In the genomic region with DNA sequence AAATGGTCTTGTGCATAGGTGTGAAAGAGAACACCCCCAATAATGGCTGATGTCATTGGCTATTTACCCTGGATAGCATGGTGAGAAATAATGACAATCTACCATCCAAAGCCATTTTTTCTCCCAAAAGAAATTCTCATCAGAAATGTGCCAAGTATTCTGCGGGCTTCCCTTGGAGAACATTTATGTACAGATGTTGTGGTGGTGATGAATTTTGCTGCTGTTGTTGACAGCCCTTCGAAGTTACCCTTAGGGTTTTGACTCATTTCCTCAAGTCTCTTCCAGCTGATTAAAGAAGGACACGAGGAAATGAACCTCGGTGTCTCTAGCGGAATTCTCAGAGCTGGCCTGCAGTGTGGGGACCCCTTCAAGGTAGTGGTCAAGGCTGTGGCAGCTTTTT, we compare ENCODE assay signal across 18 cellular contexts. TPM values are rescaled to one million over a fixed set of nuclear protein-coding genes. Genes with fewer than 3 reads are reported as not detected.
DNase-seq lines count a peak whose midpoint lies in the region; ATAC-seq and TF ChIP-seq lines count a peak whose summit lies in the region.
"Had no signal": no experiment of that assay in that cellular context is flagged by ENCODE, and none has a peak within 500 bp of the region (broad histone marks: within the 10 kb centered on the region; RNA-seq: fewer than 3 reads in every experiment).

No MANE protein-coding gene starts in this region.

- no peaks in the 10 kb centered on the region for H3F3A ChIP-seq in PC-3 (ENCODE audit: low read length, unreplicated experiment)

- peaks cover 19% of the 10 kb centered on the region for H3K27me3 Mint-ChIP-seq in endodermal cell (ENCODE audit: insufficient read depth)
- peaks cover 5% of the 10 kb centered on the region for H3K27me3 Mint-ChIP-seq in osteocyte (ENCODE audit: unreplicated experiment)

- no peaks in the 10 kb centered on the region for H3K9me3 ChIP-seq in PC-3 (ENCODE audit: low read length)
- no peaks in the 10 kb centered on the region for H3K9me3 ChIP-seq in endodermal cell (ENCODE audit: control insufficient read depth, low read length)
- H3K9me3 ChIP-seq in right atrium auricular region = no peaks in the 10 kb centered on the region
- H3K9me3 ChIP-seq: transverse colon had no signal

- peaks cover 65% of the 10 kb centered on the region for H3K4me1 Mint-ChIP-seq in endodermal cell
- H3K4me1 Mint-ChIP-seq in osteocyte (ENCODE audit: unreplicated experiment) = peaks cover 56% of the 10 kb centered on the region

- CTCF ChIA-PET in PC-3 (lab: Charles Lee) = no interaction called here

- no peak overlapping the region for H3K4me2 ChIP-seq in PC-3 (ENCODE audit: low read length)

- H3K4me3 ChIP-seq in PC-3 (ENCODE audit: low read length) (no peak overlapping the region), endodermal cell (ENCODE audit: low read length) (peak overlapping the region; percentile 90), right atrium auricular region (no peak overlapping the region)
- H3K4me3 ChIP-seq: transverse colon had no signal

- POLR2A ChIA-PET in PC-3 (lab: Charles Lee; ENCODE audit: unreplicated experiment) = no interaction called here

- peaks cover 62% of the 10 kb centered on the region for H3K27me3 ChIP-seq in PC-3 (ENCODE audit: low read length)
- H3K27me3 ChIP-seq in endodermal cell (ENCODE audit: control insufficient read depth, insufficient read depth, low read length, poor library complexity, severe bottlenecking) = peaks cover 10% of the 10 kb centered on the region
- peaks cover 0 to 6% of the 10 kb centered on the region in 2 donors for H3K27me3 ChIP-seq in right atrium auricular region

- H3K27ac Mint-ChIP-seq in endodermal cell = peak overlapping the region; percentile 0
- H3K27ac Mint-ChIP-seq in osteocyte (ENCODE audit: unreplicated experiment) = peak overlapping the region; percentile 72
- H3K27ac Mint-ChIP-seq: activated CD4-positive, alpha-beta memory T cell treated with anti-CD3 and anti-CD28 coated beads for 36 hours; activated T-helper 2 cell treated with anti-CD3 and anti-CD28 coated beads, Interferon-gamma antibody, Interleukin-2, Interleukin-4, amounts not matched to agents 10 μg/mL and 5 μg/mL and 100 μg/mL, durations not matched to agents 14 hours and 24 hours and 36 hours; natural killer cell had no signal

- H3K9me3 Mint-ChIP-seq in endodermal cell (no peaks in the 10 kb centered on the region), osteocyte (ENCODE audit: unreplicated experiment) (no peaks in the 10 kb centered on the region)
- H3K9me3 Mint-ChIP-seq: activated CD4-positive, alpha-beta memory T cell treated with anti-CD3 and anti-CD28 coated beads for 36 hours; activated T-helper 2 cell treated with anti-CD3 and anti-CD28 coated beads, Interferon-gamma antibody, Interleukin-2, Interleukin-4, amounts not matched to agents 10 μg/mL and 5 μg/mL and 100 μg/mL, durations not matched to agents 14 hours and 24 hours and 36 hours; natural killer cell had no signal

- BruUV-seq in PC-3 (replicated peaks; lab: Mats Ljungman, UMichigan) = no TSS peak

- H3K4me1 ChIP-seq in PC-3 (ENCODE audit: insufficient read depth, low read length) = peaks cover 11% of the 10 kb centered on the region
- peaks cover 13% of the 10 kb centered on the region for H3K4me1 ChIP-seq in endodermal cell (ENCODE audit: control insufficient read depth, insufficient read depth, low read length)
- peaks cover 0 to 31% of the 10 kb centered on the region in 2 donors for H3K4me1 ChIP-seq in right atrium auricular region

- 90 to 93% methylated on average over 4 to 5 of the region's 5 CpGs for WGBS in endodermal cell (ENCODE audit: insufficient coverage in 1 of 2, insufficient read length in 1 of 2), 2 experiments

- TF ChIP-seq CTCF in PC-3 (conservative IDR thresholded peaks at IDR 0.05; ENCODE audit: low read depth, low read length) (no peak), endodermal cell (conservative IDR thresholded peaks at IDR 0.05) (no peak), osteocyte (IDR thresholded peaks at IDR 0.05) (no peak), right atrium auricular region (IDR thresholded peaks at IDR 0.05) (no peak)

- intact Hi-C loops in PC-3 (cut with micrococcal nuclease) = no loop called here

- H4K20me1 ChIP-seq in PC-3 (ENCODE audit: low read length) = no peaks in the 10 kb centered on the region

- H3K9ac ChIP-seq in PC-3 (ENCODE audit: low read length) (no peak overlapping the region), endodermal cell (ENCODE audit: extremely low read depth, low read length, poor library complexity, severe bottlenecking) (no peak overlapping the region)

- H3K36me3 Mint-ChIP-seq in endodermal cell (ENCODE audit: low read depth) (peaks cover 15% of the 10 kb centered on the region), osteocyte (ENCODE audit: unreplicated experiment) (no peaks in the 10 kb centered on the region)
- H3K36me3 Mint-ChIP-seq: activated CD4-positive, alpha-beta memory T cell treated with anti-CD3 and anti-CD28 coated beads for 36 hours had no signal

- peak; percentile 57 for DNase-seq in GM03348 (ENCODE audit: low spot score)
- peak; percentile 66 for DNase-seq in PC-3
- DNase-seq in endodermal cell = no peak
- no peak for DNase-seq in osteocyte (ENCODE audit: extremely low spot score, unreplicated experiment)
- no peak for DNase-seq in CD1c-positive myeloid dendritic cell (ENCODE audit: extremely low spot score)
- DNase-seq in right atrium auricular region (ENCODE audit: low spot score) = no peak
- no peak for DNase-seq in SHP77 treated with DMSO at 0.1 percent for 48 hours (lab: John Stamatoyannopoulos, UW)
- DNase-seq: activated CD4-positive, alpha-beta memory T cell treated with anti-CD3 and anti-CD28 coated beads for 36 hours; DND-41; effector memory CD4-positive, alpha-beta T cell; natural killer cell; NCI-H187; stimulated activated CD4-positive, alpha-beta T cell treated with anti-CD3 and anti-CD28 coated beads, Interleukin-2, amount 100 ng/mL, for 24 hours; stimulated activated CD8-positive, alpha-beta memory T cell treated with anti-CD3 and anti-CD28 coated beads, Interleukin-4, amount 100 ng/mL, for 48 hours; transverse colon had no signal

- H3K9me2 ChIP-seq in PC-3 (replicated peaks; ENCODE audit: low read length) = no peaks in the 10 kb centered on the region

- H3K4me3 Mint-ChIP-seq in endodermal cell (peak overlapping the region; percentile 93), osteocyte (ENCODE audit: unreplicated experiment) (no peak overlapping the region)
- H3K4me3 Mint-ChIP-seq: activated CD4-positive, alpha-beta memory T cell treated with anti-CD3 and anti-CD28 coated beads for 36 hours had no signal

- no peaks in the 10 kb centered on the region for H3K79me2 ChIP-seq in PC-3 (ENCODE audit: low read length)

- H2AFZ ChIP-seq in PC-3 (ENCODE audit: low read length) = no peak overlapping the region

- H3K27ac ChIP-seq in PC-3 (ENCODE audit: low read length) (peak overlapping the region; percentile 10; the same call in 1 of the 2 replicates), endodermal cell (ENCODE audit: low read depth, low read length) (no peak overlapping the region), right atrium auricular region (no peak overlapping the region)
- H3K27ac ChIP-seq: C4-2B, transverse colon had no signal

- no peak for ATAC-seq in PC-3
- ATAC-seq in HG02678 (IDR thresholded peaks at IDR 0.05; ENCODE audit: unreplicated experiment) = no peak
- ATAC-seq: natural killer cell had no signal

- no peaks in the 10 kb centered on the region for H3K36me3 ChIP-seq in PC-3 (ENCODE audit: low read depth, low read length)
- H3K36me3 ChIP-seq in endodermal cell (ENCODE audit: control insufficient read depth, insufficient read depth, low read length) = peaks cover 8% of the 10 kb centered on the region
- H3K36me3 ChIP-seq in right atrium auricular region = no peaks in the 10 kb centered on the region
- H3K36me3 ChIP-seq: transverse colon had no signal

RNA-seq across cellular contexts. Expression of a gene that starts 3.4 kb away (rescaled TPM):
- total RNA-seq in PC-3 (2014; rRNA removed) = not detected in 2 replicates
- total RNA-seq in endodermal cell = 100 to 1,000 TPM; 135 to 167 TPM
- 42.0 TPM for polyA plus RNA-seq in endodermal cell (2013, experiment 1 of 2)
- polyA plus RNA-seq in endodermal cell (2013, experiment 2 of 2) = 40.5 TPM
- total RNA-seq in osteocyte = 10.8 and 11.6 TPM in 2 replicates
- total RNA-seq in right atrium auricular region = 1 to 10 TPM; 1.5 to 2.6 TPM

Comparison
In these comparisons a context has a peak if more than half of its experiments do, and no peak if none do; other contexts are left out.
1. DNase-seq: peak in GM03348 (single experiment) and PC-3 (single experiment); none in endodermal cell (single experiment), osteocyte (single experiment), CD1c-positive myeloid dendritic cell (single experiment), right atrium auricular region (single experiment) and SHP77 treated with DMSO at 0.1 percent for 48 hours (single experiment).
2. RNA of a gene that starts 3.4 kb away (total RNA-seq): 135 to 167 TPM in endodermal cell; 10.8 to 11.6 TPM in osteocyte, 1.5 to 2.6 TPM in right atrium auricular region and not detected in PC-3; every median in the first group is over 10 times any median in the second.